3 cellular contexts compared by ENCODE assay signal in the genomic region with DNA sequence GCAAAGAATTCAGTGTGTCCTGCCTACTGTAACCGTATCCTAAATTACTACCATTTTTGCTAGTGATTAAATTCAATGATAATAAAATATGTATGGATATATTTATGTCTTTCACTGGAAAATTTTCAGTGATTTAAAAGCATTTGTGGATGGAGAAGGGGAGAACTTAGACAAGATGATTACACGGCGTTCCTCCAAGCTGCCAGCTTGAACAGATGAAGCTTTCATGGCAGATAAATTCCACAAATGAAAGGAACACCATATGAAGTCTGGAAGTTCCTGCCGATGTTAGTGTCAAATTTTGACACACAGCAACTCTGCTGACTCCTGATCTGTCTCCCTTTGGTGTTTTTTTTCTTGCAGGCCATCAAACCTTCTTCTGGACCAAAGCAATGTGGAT.
"Had no signal": no experiment of that assay in that cellular context is flagged by ENCODE, and none has a peak within 500 bp of the region (broad histone marks: within the 10 kb centered on the region; RNA-seq: fewer than 3 reads in every experiment).

No MANE protein-coding gene starts in this region.

- ATAC-seq: GM12878 had no signal

- DNase-seq: GDM1, GF-D8 had no signal

- H3K4me3 ChIP-seq: GM12878 had no signal
